ENCODE assay signal across 2 cellular contexts in the genomic region with DNA sequence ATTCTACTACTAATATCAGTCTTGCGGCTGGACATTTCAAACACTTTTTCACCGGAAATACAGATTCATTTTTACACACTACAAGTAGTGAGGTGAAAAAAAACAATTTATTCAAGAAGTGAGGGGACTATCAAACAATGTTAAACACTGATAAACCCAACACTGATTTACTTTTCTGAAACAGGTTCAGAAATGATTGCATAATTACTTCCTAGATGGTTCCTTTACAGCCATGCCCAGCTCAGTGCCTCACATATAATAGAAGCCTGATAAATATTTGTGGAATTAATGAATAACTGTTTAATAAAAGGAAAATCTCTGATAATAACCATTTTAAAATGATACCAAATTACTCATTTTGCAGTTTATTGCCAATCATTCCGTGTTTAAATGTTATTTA.
TF ChIP-seq lines count a peak whose summit lies in the region.

No MANE protein-coding gene starts in this region.

TF ChIP-seq in A549, 52 proteins besides CTCF, POLR2A, EP300 and RAD21:
- TF ChIP-seq, protein P1, sequence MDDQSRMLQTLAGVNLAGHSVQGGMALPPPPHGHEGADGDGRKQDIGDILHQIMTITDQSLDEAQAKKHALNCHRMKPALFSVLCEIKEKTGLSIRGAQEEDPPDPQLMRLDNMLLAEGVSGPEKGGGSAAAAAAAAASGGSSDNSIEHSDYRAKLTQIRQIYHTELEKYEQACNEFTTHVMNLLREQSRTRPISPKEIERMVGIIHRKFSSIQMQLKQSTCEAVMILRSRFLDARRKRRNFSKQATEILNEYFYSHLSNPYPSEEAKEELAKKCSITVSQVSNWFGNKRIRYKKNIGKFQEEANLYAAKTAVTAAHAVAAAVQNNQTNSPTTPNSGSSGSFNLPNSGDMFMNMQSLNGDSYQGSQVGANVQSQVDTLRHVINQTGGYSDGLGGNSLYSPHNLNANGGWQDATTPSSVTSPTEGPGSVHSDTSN (IDR thresholded peaks at IDR 0.05) = no peak
- TF ChIP-seq, protein P2, sequence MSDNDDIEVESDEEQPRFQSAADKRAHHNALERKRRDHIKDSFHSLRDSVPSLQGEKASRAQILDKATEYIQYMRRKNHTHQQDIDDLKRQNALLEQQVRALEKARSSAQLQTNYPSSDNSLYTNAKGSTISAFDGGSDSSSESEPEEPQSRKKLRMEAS (IDR thresholded peaks at IDR 0.05) = no peak
- TF ChIP-seq NPAS2 (CRISPR knock-in tag; IDR thresholded peaks at IDR 0.05; ENCODE audit: borderline replicate concordance) = no peak
- no peak for TF ChIP-seq HEYL (CRISPR knock-in tag; IDR thresholded peaks at IDR 0.05)
- TF ChIP-seq KDM5A (IDR thresholded peaks at IDR 0.05) = no peak
- TF ChIP-seq, protein P3, sequence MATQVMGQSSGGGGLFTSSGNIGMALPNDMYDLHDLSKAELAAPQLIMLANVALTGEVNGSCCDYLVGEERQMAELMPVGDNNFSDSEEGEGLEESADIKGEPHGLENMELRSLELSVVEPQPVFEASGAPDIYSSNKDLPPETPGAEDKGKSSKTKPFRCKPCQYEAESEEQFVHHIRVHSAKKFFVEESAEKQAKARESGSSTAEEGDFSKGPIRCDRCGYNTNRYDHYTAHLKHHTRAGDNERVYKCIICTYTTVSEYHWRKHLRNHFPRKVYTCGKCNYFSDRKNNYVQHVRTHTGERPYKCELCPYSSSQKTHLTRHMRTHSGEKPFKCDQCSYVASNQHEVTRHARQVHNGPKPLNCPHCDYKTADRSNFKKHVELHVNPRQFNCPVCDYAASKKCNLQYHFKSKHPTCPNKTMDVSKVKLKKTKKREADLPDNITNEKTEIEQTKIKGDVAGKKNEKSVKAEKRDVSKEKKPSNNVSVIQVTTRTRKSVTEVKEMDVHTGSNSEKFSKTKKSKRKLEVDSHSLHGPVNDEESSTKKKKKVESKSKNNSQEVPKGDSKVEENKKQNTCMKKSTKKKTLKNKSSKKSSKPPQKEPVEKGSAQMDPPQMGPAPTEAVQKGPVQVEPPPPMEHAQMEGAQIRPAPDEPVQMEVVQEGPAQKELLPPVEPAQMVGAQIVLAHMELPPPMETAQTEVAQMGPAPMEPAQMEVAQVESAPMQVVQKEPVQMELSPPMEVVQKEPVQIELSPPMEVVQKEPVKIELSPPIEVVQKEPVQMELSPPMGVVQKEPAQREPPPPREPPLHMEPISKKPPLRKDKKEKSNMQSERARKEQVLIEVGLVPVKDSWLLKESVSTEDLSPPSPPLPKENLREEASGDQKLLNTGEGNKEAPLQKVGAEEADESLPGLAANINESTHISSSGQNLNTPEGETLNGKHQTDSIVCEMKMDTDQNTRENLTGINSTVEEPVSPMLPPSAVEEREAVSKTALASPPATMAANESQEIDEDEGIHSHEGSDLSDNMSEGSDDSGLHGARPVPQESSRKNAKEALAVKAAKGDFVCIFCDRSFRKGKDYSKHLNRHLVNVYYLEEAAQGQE (IDR thresholded peaks at IDR 0.05) = no peak
- TF ChIP-seq HDAC2 (IDR thresholded peaks at IDR 0.05) = no peak
- TF ChIP-seq, protein P4, sequence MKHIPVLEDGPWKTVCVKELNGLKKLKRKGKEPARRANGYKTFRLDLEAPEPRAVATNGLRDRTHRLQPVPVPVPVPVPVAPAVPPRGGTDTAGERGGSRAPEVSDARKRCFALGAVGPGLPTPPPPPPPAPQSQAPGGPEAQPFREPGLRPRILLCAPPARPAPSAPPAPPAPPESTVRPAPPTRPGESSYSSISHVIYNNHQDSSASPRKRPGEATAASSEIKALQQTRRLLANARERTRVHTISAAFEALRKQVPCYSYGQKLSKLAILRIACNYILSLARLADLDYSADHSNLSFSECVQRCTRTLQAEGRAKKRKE (CRISPR knock-in tag; IDR thresholded peaks at IDR 0.05; ENCODE audit: low read depth) = no peak
- no peak for TF ChIP-seq JUNB (IDR thresholded peaks at IDR 0.05)
- TF ChIP-seq, protein P5, sequence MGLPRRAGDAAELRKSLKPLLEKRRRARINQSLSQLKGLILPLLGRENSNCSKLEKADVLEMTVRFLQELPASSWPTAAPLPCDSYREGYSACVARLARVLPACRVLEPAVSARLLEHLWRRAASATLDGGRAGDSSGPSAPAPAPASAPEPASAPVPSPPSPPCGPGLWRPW (IDR thresholded peaks at IDR 0.05) = no peak
- TF ChIP-seq RCOR1 (IDR thresholded peaks at IDR 0.05; ENCODE audit: low read depth, low read length) = no peak
- TF ChIP-seq CHD2 (IDR thresholded peaks at IDR 0.05; ENCODE audit: low read length, partially characterized antibody) = no peak
- no peak for TF ChIP-seq EHF (CRISPR knock-in tag; IDR thresholded peaks at IDR 0.05)

TF ChIP-seq in IMR-90, 13 proteins besides CTCF, POLR2A, EP300 and RAD21 (continued from another document):
- TF ChIP-seq CEBPB (IDR thresholded peaks at IDR 0.05; ENCODE audit: low read depth, low read length) = 0 out of 2 replicates have a peak, but pooled peaks have one; percentile 6
- TF ChIP-seq MAZ (IDR thresholded peaks at IDR 0.05; ENCODE audit: borderline replicate concordance, low read depth, low read length) = no peak
- TF ChIP-seq, protein P6, sequence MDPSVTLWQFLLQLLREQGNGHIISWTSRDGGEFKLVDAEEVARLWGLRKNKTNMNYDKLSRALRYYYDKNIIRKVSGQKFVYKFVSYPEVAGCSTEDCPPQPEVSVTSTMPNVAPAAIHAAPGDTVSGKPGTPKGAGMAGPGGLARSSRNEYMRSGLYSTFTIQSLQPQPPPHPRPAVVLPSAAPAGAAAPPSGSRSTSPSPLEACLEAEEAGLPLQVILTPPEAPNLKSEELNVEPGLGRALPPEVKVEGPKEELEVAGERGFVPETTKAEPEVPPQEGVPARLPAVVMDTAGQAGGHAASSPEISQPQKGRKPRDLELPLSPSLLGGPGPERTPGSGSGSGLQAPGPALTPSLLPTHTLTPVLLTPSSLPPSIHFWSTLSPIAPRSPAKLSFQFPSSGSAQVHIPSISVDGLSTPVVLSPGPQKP (IDR thresholded peaks at IDR 0.05; ENCODE audit: borderline replicate concordance, low read depth, low read length) = no peak
